9 cellular contexts compared by ENCODE assay signal in genomic region chr2:100013892-100014677, GRCh38.
A peak's percentile ranks its signal among the peaks of the same experiment; 100 is the strongest.
DNase-seq lines count a peak whose midpoint lies in the region; ATAC-seq, FAIRE-seq and TF ChIP-seq lines count a peak whose summit lies in the region.
"Had no signal": no experiment of that assay in that cellular context is flagged by ENCODE, and none has a peak within 500 bp of the region (broad histone marks: within the 10 kb centered on the region; RNA-seq: fewer than 3 reads in every experiment).

No MANE protein-coding gene starts in this region.

- FAIRE-seq in endothelial cell of umbilical vein (lab: Jason Lieb, UNC), result peak; percentile 18
- FAIRE-seq: keratinocyte had no signal

- H3K4me3 ChIP-seq in endothelial cell of umbilical vein (replicated peaks in 1 of 3; ENCODE audit: insufficient read depth in 1 of 3, low read depth in 1 of 3, low read length in 3 of 3), result no peak overlapping the region

- no peak for TF ChIP-seq POLR2A in endothelial cell of umbilical vein (IDR thresholded peaks at IDR 0.05; ENCODE audit: low read depth, low read length)

- no peak overlapping the region for H2AFZ ChIP-seq in endothelial cell of umbilical vein (ENCODE audit: low read depth, low read length)

- DNase-seq in AG20443 (ENCODE audit: low spot score), result peak; percentile 92
- peak; percentile 97 for DNase-seq in NCI-H460 (ENCODE audit: extremely low read depth, low read depth)
- DNase-seq in endothelial cell of umbilical vein (ENCODE audit: low read depth, low spot score), result peak; percentile 21
- DNase-seq in medulla oblongata (ENCODE audit: extremely low spot score), result peak; percentile 31
- DNase-seq in CD14-positive monocyte (ENCODE audit: low spot score), result no peak
- DNase-seq in GM13977 (ENCODE audit: low spot score), result no peak
- DNase-seq in NCI-H1417 treated with DMSO at 0.1 percent for 48 hours (lab: John Stamatoyannopoulos, UW), result no peak

- no peaks in the 10 kb centered on the region for H3K79me2 ChIP-seq in endothelial cell of umbilical vein (ENCODE audit: control insufficient read depth, insufficient read depth, low read length)

- no peaks in the 10 kb centered on the region for H3K36me3 ChIP-seq in endothelial cell of umbilical vein (ENCODE audit: control insufficient read depth in 2 of 2, extremely low read depth in 1 of 2, insufficient read depth in 2 of 2, low read length in 2 of 2)

- H3K4me2 ChIP-seq in endothelial cell of umbilical vein (ENCODE audit: insufficient read depth, low read length), result no peak overlapping the region

- intact Hi-C loops in endothelial cell of umbilical vein (cut with micrococcal nuclease), result no loop called here
- intact Hi-C loops in CD14-positive monocyte (cut with micrococcal nuclease), result no loop called here

- POLR2A ChIA-PET in endothelial cell of umbilical vein (lab: Charles Lee), result no interaction called here

- no peaks in the 10 kb centered on the region for H4K20me1 ChIP-seq in endothelial cell of umbilical vein (replicated peaks; ENCODE audit: control insufficient read depth, extremely low read depth, insufficient read depth, low read length)

- no peak overlapping the region for H3K27ac ChIP-seq in endothelial cell of umbilical vein (ENCODE audit: insufficient read depth, low read depth, low read length)

- peaks cover 20% of the 10 kb centered on the region for H3K4me1 Mint-ChIP-seq in CD14-positive monocyte

- H3K4me3 Mint-ChIP-seq in CD14-positive monocyte, result no peak overlapping the region

- H3K36me3 Mint-ChIP-seq in CD14-positive monocyte, result no peaks in the 10 kb centered on the region

- peaks cover 3% of the 10 kb centered on the region for H3K4me1 ChIP-seq in endothelial cell of umbilical vein (ENCODE audit: control insufficient read depth, extremely low read depth, insufficient read depth, low read length)

- TF ChIP-seq CTCF in endothelial cell of umbilical vein (IDR thresholded peaks at IDR 0.05; ENCODE audit: extremely low read depth in 1 of 2, insufficient read depth in 1 of 2, low read depth in 1 of 2, low read length in 2 of 2) (no peak), CD14-positive monocyte (IDR thresholded peaks at IDR 0.05) (no peak), GM13977 (IDR thresholded peaks at IDR 0.05; ENCODE audit: extremely low read depth, insufficient read depth, missing control alignments) (no peak)

- in situ Hi-C loops in GM13977 (cut with MboI; ENCODE audit: low pct_unique_long_range_greater_than_20kb, low sequenced_read_pairs, unreplicated experiment), result no loop called here

- dilution Hi-C loops in endothelial cell of umbilical vein (cut with MboI; ENCODE audit: extremely low pct_ligation_motif_present, low sequenced_read_pairs), result no loop called here

- H3K9me3 ChIP-seq in endothelial cell of umbilical vein (replicated peaks; ENCODE audit: control insufficient read depth, insufficient read depth, low read length), result no peaks in the 10 kb centered on the region

- no peaks in the 10 kb centered on the region for H3K27me3 ChIP-seq in endothelial cell of umbilical vein (ENCODE audit: control insufficient read depth in 2 of 2, insufficient read depth in 2 of 2, low read length in 2 of 2)

- H3K9me1 ChIP-seq in endothelial cell of umbilical vein (replicated peaks; ENCODE audit: control insufficient read depth, extremely low read depth, insufficient read depth, low read length), result no peaks in the 10 kb centered on the region

- H3K9me3 Mint-ChIP-seq in CD14-positive monocyte, result no peaks in the 10 kb centered on the region

- H3K27ac Mint-ChIP-seq in CD14-positive monocyte, result no peak overlapping the region

- H3K27me3 Mint-ChIP-seq in CD14-positive monocyte (ENCODE audit: low read depth in 3 of 3), result no peaks in the 10 kb centered on the region

- ATAC-seq in GM21717 (IDR thresholded peaks at IDR 0.05; ENCODE audit: unreplicated experiment), result no peak

- no TSS peak for BruUV-seq in endothelial cell of umbilical vein (replicated peaks; lab: Mats Ljungman, UMichigan)

- H3K9ac ChIP-seq in endothelial cell of umbilical vein (replicated peaks; ENCODE audit: extremely low read depth, insufficient read depth, low read length), result no peak overlapping the region

- CTCF ChIA-PET in endothelial cell of umbilical vein (lab: Charles Lee), result interaction anchor here (2.5 kb wide), 1 partner anchor 195 kb away, joined by 15 read pairs; no protein-coding TSS in a partner anchor

TF ChIP-seq in endothelial cell of umbilical vein, 7 proteins besides CTCF, POLR2A, EP300 and RAD21:
- TF ChIP-seq FOS (IDR thresholded peaks at IDR 0.05; ENCODE audit: borderline replicate concordance, insufficient read depth, low read length) (peak; percentile 46), GATA2 (IDR thresholded peaks at IDR 0.05; ENCODE audit: insufficient read depth, insufficient read length, low read depth, low read length) (no peak), MYC (IDR thresholded peaks at IDR 0.05; ENCODE audit: low read depth, low read length) (no peak)
TF ChIP-seq in endothelial cell of umbilical vein: peak in this region for 1.

Comparison
In these comparisons a context has a peak if more than half of its experiments do, and no peak if none do; other contexts are left out.
1. DNase-seq: peak in AG20443 (single experiment), NCI-H460 (single experiment), endothelial cell of umbilical vein (single experiment) and medulla oblongata (single experiment); none in CD14-positive monocyte (single experiment), GM13977 (single experiment) and NCI-H1417 treated with DMSO at 0.1 percent for 48 hours (single experiment).